ENCODE assay signal across 17 cellular contexts in genomic region chr3:24253336-24253735, GRCh38.
A peak's percentile ranks its signal among the peaks of the same experiment; 100 is the strongest.
DNase-seq lines count a peak whose midpoint lies in the region; ATAC-seq, FAIRE-seq and TF ChIP-seq lines count a peak whose summit lies in the region.
"Had no signal": no experiment of that assay in that cellular context is flagged by ENCODE, and none has a peak within 500 bp of the region (broad histone marks: within the 10 kb centered on the region; RNA-seq: fewer than 3 reads in every experiment).

No MANE protein-coding gene starts in this region.

- H3K36me3 ChIP-seq in HEK293 (ENCODE audit: control insufficient read depth in 2 of 2, insufficient read depth in 1 of 2, low read length in 2 of 2) = no peaks in the 10 kb centered on the region
- H3K36me3 ChIP-seq in smooth muscle cell (ENCODE audit: low read depth) = no peaks in the 10 kb centered on the region
- H3K36me3 ChIP-seq: BE2C, HAP-1 had no signal

- H3K4me1 ChIP-seq in HEK293 (ENCODE audit: control insufficient read depth, insufficient read depth, low read length) = no peaks in the 10 kb centered on the region
- H3K4me1 ChIP-seq in smooth muscle cell (ENCODE audit: low read depth) = peaks cover 9% of the 10 kb centered on the region
- H3K4me1 ChIP-seq: A549, BE2C, HAP-1 had no signal

- H3K4me3 ChIP-seq in HEK293 (ENCODE audit: low read depth, low read length) = no peak overlapping the region
- no peak overlapping the region for H3K4me3 ChIP-seq in smooth muscle cell
- H3K4me3 ChIP-seq: A549, GM12878, HAP-1 had no signal

- DNase-seq in NCI-H69 (lab: John Stamatoyannopoulos, UW) = peak; percentile 7
- DNase-seq in left colon = no peak
- no peak for DNase-seq in smooth muscle cell (lab: John Stamatoyannopoulos, UW; ENCODE audit: unreplicated experiment)
- DNase-seq in NCI-H1092 treated with DMSO at 0.1 percent for 48 hours (lab: John Stamatoyannopoulos, UW) = no peak
- DNase-seq in GM19239 (ENCODE audit: insufficient read length, low spot score) = no peak
- DNase-seq: BE2C; CD4-positive, alpha-beta memory T cell; DMS79; GOT3; HFFc6 had no signal

- TF ChIP-seq CTCF in HEK293 (tag by site-specific recombination; IDR thresholded peaks at IDR 0.05) (no peak), smooth muscle cell (IDR thresholded peaks at IDR 0.05; ENCODE audit: borderline replicate concordance, insufficient read depth, poor library complexity, severe bottlenecking) (no peak)

- CTCF ChIA-PET in HEK293 (lab: Yijun Ruan, JAX) = interaction anchor here (0.6 kb wide), 1 partner anchor 16 kb away, joined by 3 read pairs; no protein-coding TSS in a partner anchor

- ATAC-seq in left colon = peak; percentile 23
- ATAC-seq: GM12878 had no signal

- H3F3A ChIP-seq in smooth muscle cell (ENCODE audit: low read depth) = peaks cover 5% of the 10 kb centered on the region

- H3K79me2 ChIP-seq in smooth muscle cell (ENCODE audit: low read depth) = no peaks in the 10 kb centered on the region

- H3K9ac ChIP-seq in smooth muscle cell (ENCODE audit: low read depth) = no peak overlapping the region

- H3K4me2 ChIP-seq in smooth muscle cell = no peak overlapping the region
- H3K4me2 ChIP-seq: A549 had no signal

- H3K27ac ChIP-seq in HEK293 (ENCODE audit: extremely low read depth, low read depth, low read length) (no peak overlapping the region), smooth muscle cell (ENCODE audit: low read depth) (peak overlapping the region; percentile 66)
- H3K27ac ChIP-seq: A549, C4-2B, HL-60 had no signal

- FAIRE-seq in GM19239 (lab: Jason Lieb, UNC) = no peak
- FAIRE-seq: A549, GM12878, GM18507 had no signal

- peaks cover 5% of the 10 kb centered on the region for H3K27me3 ChIP-seq in smooth muscle cell (ENCODE audit: low read depth)
- H3K27me3 ChIP-seq: BE2C had no signal

- intact Hi-C loops in left colon (cut with DNase I, micrococcal nuclease) = no loop called here

- 62% methylated on average over 1 of the region's 1 CpG for WGBS in smooth muscle cell (ENCODE audit: low lambda C conversion rate)

- no peaks in the 10 kb centered on the region for H4K20me1 ChIP-seq in smooth muscle cell (ENCODE audit: low read depth)

- H3K9me3 ChIP-seq in HEK293 (ENCODE audit: control insufficient read depth, insufficient read depth, low read depth, low read length) (no peaks in the 10 kb centered on the region), smooth muscle cell (replicated peaks; ENCODE audit: low read depth) (no peaks in the 10 kb centered on the region)
- H3K9me3 ChIP-seq: A549, BE2C, HAP-1 had no signal

- POLR2A ChIA-PET in HEK293 (lab: Yijun Ruan, JAX) = no interaction called here

- H2AFZ ChIP-seq in smooth muscle cell (ENCODE audit: low read depth) = no peak overlapping the region

TF ChIP-seq in HEK293, 187 proteins besides CTCF, POLR2A, EP300 and RAD21:
- 0 out of 2 replicates have a peak, but pooled peaks have one; percentile 11 for TF ChIP-seq SCRT2 (tag by site-specific recombination; IDR thresholded peaks at IDR 0.05)
- TF ChIP-seq SCRT1 (tag by site-specific recombination; IDR thresholded peaks at IDR 0.05; ENCODE audit: borderline replicate concordance) = no peak
